33 cellular contexts compared by ENCODE assay signal in the genomic region with DNA sequence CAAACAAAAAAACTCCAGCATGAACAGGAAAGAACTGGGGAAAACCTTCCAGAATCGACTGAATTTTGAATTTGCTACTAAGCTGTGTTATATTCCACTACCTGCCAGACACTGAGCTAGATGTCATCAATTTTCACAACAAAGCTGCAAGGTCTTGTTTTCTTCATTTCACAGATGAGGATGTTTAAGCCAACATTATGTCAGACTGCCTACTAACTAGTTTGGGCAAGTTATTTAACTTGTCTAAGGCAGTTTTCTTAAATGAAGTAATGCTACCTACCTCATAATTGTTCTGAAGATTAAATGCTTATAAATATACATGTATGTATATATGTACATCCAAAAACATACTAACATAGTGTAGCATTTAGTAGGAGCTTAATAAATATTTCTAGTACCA.
DNase-seq lines count a peak whose midpoint lies in the region; ATAC-seq, FAIRE-seq and TF ChIP-seq lines count a peak whose summit lies in the region.
"Had no signal": no experiment of that assay in that cellular context is flagged by ENCODE, and none has a peak within 500 bp of the region (broad histone marks: within the 10 kb centered on the region; RNA-seq: fewer than 3 reads in every experiment).

No MANE protein-coding gene starts in this region.

- no peak for FAIRE-seq in bronchial epithelial cell (lab: Jason Lieb, UNC)
- FAIRE-seq: A204.1, A549, D721Med had no signal

- H3K27ac ChIP-seq in neutrophil: peak overlapping the region; percentile 23
- H3K27ac ChIP-seq: 22Rv1; A549; BLaER1; BLaER1 treated with 17β-estradiol and CSF1 and Interleukin-3, amounts not matched to agents 10 nM and 100 nM; C4-2B had no signal

- TF ChIP-seq CTCF in bronchial epithelial cell (IDR thresholded peaks at IDR 0.05; ENCODE audit: insufficient read depth, low read length, severe bottlenecking) (no peak), epithelial cell of esophagus (IDR thresholded peaks at IDR 0.05; ENCODE audit: insufficient read depth, low read depth, low read length, missing control alignments) (no peak), neutrophil (IDR thresholded peaks at IDR 0.05) (no peak)

- H3K36me3 ChIP-seq in bronchial epithelial cell (ENCODE audit: control insufficient read depth, insufficient read depth, low read length): no peaks in the 10 kb centered on the region
- no peaks in the 10 kb centered on the region for H3K36me3 ChIP-seq in neutrophil
- H3K36me3 ChIP-seq: BE2C, BLaER1 had no signal

- no peak overlapping the region for H3K4me3 ChIP-seq in bronchial epithelial cell (ENCODE audit: low read depth, low read length)
- no peak overlapping the region for H3K4me3 ChIP-seq in epithelial cell of esophagus (ENCODE audit: low read length)
- H3K4me3 ChIP-seq in neutrophil (ENCODE audit: low read depth in 1 of 2, low read length in 1 of 2): no peak overlapping the region
- H3K4me3 ChIP-seq: A549; BLaER1; BLaER1 treated with 17β-estradiol and CSF1 and Interleukin-3, amounts not matched to agents 10 nM and 100 nM had no signal

- ATAC-seq in GM21717 (IDR thresholded peaks at IDR 0.05; ENCODE audit: unreplicated experiment): no peak
- ATAC-seq: A549; CD8-positive, alpha-beta T cell had no signal

- H3K27me3 ChIP-seq in bronchial epithelial cell (ENCODE audit: control insufficient read depth, insufficient read depth, low read length): no peaks in the 10 kb centered on the region
- no peaks in the 10 kb centered on the region for H3K27me3 ChIP-seq in neutrophil
- H3K27me3 ChIP-seq: BE2C; BLaER1; BLaER1 treated with 17β-estradiol and CSF1 and Interleukin-3, amounts not matched to agents 10 nM and 100 nM had no signal

- DNase-seq in bronchial epithelial cell (ENCODE audit: low read depth): peak; percentile 55
- peak; percentile 52 for DNase-seq in epithelial cell of esophagus (ENCODE audit: low read depth)
- DNase-seq in NCI-H748 (lab: John Stamatoyannopoulos, UW; ENCODE audit: unreplicated experiment): no peak
- no peak for DNase-seq in HuH-7.5 (ENCODE audit: low spot score)
- DNase-seq: 8988T; ACHN; AML-193; BE2C; C1 segment of cervical spinal cord; Caco-2; Calu3; CD4-positive, alpha-beta memory T cell; CD4-positive, alpha-beta T cell; CD4-positive, CD25-positive, alpha-beta regulatory T cell; CD8-positive, alpha-beta memory T cell; CD8-positive, alpha-beta T cell; COR-L47; DMS 273 treated with DMSO at 0.1 percent for 48 hours; DMS153; DMS53; DMS79; DMS79 treated with DMSO at 0.1 percent for 48 hours; DND-41; EL had no signal

- no peaks in the 10 kb centered on the region for H3K9me3 ChIP-seq in neutrophil
- H3K9me3 ChIP-seq: A549, BE2C, BLaER1, Caco-2 had no signal

- peaks cover 7 to 11% of the 10 kb centered on the region in 2 experiments for H3K4me1 ChIP-seq in neutrophil (ENCODE audit: control insufficient read depth in 1 of 2, insufficient read depth in 1 of 2, low read depth in 1 of 2, low read length in 1 of 2)
- H3K4me1 ChIP-seq: A549; BE2C; BLaER1; BLaER1 treated with 17β-estradiol and CSF1 and Interleukin-3, amounts not matched to agents 10 nM and 100 nM; Caco-2 had no signal

Comparison
In these comparisons a context has a peak if more than half of its experiments do, and no peak if none do; other contexts are left out.
1. DNase-seq: peak in bronchial epithelial cell (single experiment) and epithelial cell of esophagus (single experiment); none in NCI-H748 (single experiment) and HuH-7.5 (single experiment).